In the genomic region with DNA sequence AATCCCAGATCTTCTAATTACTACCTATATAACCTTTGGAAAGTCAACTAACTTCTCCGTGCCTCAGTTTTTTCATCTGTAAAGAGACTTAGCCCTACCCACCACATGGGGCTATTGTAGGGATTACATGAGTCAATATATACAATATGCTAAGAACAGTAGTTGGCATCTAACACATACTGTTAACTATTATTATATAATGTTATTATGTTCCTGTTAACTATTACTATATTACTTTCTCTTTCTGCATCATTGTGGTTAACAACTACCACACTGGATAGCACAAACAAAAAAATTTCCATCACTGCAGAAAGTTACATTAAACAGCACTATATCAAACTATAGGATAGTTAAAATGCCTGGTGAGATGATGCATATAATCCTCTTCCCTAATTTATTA, we compare ENCODE assay signal across 1 cellular context.
TF ChIP-seq lines count a peak whose summit lies in the region.

No MANE protein-coding gene starts in this region.

TF ChIP-seq in SK-N-SH treated with all-trans-retinoic acid at 6 μM for 48 hours, 23 proteins besides CTCF, POLR2A, EP300 and RAD21 (continued from another document):
- TF ChIP-seq, protein P1, sequence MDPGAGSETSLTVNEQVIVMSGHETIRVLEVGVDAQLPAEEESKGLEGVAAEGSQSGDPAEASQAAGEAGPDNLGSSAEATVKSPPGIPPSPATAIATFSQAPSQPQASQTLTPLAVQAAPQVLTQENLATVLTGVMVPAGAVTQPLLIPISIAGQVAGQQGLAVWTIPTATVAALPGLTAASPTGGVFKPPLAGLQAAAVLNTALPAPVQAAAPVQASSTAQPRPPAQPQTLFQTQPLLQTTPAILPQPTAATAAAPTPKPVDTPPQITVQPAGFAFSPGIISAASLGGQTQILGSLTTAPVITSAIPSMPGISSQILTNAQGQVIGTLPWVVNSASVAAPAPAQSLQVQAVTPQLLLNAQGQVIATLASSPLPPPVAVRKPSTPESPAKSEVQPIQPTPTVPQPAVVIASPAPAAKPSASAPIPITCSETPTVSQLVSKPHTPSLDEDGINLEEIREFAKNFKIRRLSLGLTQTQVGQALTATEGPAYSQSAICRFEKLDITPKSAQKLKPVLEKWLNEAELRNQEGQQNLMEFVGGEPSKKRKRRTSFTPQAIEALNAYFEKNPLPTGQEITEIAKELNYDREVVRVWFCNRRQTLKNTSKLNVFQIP (CRISPR knock-in tag; IDR thresholded peaks at IDR 0.05; ENCODE audit: borderline replicate concordance, low read depth), result no peak
- TF ChIP-seq ZFP30 (CRISPR knock-in tag; IDR thresholded peaks at IDR 0.05) (no peak), BACH2 (CRISPR knock-in tag; IDR thresholded peaks at IDR 0.05; ENCODE audit: borderline replicate concordance) (no peak), PPARA (CRISPR knock-in tag; IDR thresholded peaks at IDR 0.05; ENCODE audit: borderline replicate concordance) (no peak), ARNTL (CRISPR knock-in tag; IDR thresholded peaks at IDR 0.05; ENCODE audit: borderline replicate concordance, low read depth) (no peak)
